Comparison of ENCODE assay signal across 14 cellular contexts in the genomic region with DNA sequence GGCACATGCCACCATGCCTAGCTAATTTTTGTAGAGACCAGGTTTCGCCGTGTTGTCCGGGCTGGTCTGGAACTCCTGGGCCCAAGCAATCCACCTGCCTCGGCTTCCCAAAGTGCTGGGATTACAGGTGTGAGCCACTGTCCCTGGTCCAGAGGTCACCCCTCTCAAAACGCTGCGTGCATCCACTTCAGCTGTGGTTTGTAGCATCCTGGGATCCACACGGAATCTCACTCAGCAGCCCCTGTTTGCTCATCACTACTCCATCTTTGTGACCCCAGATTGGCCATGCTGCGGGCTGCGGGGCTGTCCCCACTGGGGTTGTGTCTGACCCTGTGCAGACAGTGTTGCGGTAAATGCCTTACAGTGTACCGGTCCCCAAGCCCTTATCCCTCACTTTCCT. TPM values are rescaled to one million over a fixed set of nuclear protein-coding genes. Genes with fewer than 3 reads are reported as not detected.
DNase-seq lines count a peak whose midpoint lies in the region; ATAC-seq and TF ChIP-seq lines count a peak whose summit lies in the region.
"Had no signal": no experiment of that assay in that cellular context is flagged by ENCODE, and none has a peak within 500 bp of the region (broad histone marks: within the 10 kb centered on the region; RNA-seq: fewer than 3 reads in every experiment).

No MANE protein-coding gene starts in this region.

- peak overlapping the region; percentile 86 to 89 for H3K27ac ChIP-seq in tibial artery
- H3K27ac ChIP-seq: foreskin keratinocyte had no signal

- H3K9me3 ChIP-seq in mucosa of descending colon (no peaks in the 10 kb centered on the region), tibial artery (no peaks in the 10 kb centered on the region)
- H3K9me3 ChIP-seq: neutrophil had no signal

- CTCF ChIA-PET in activated naive CD4-positive, alpha-beta T cell treated with anti-CD3 and anti-CD28 coated beads, Interleukin-2, amount 10 ng/mL, durations not matched to agents 7 days and 5 days (lab: Charles Lee), result interaction anchor here (1.3 to 3.7 kb wide), 2 partner anchors 10 to 30 kb away, joined by 6 to 25 read pairs; no protein-coding TSS in a partner anchor

- intact Hi-C loops in activated T-helper 1 cell treated with anti-CD3 and anti-CD28 coated beads, Interleukin-12 subunit alpha, Interleukin-12 subunit beta, Interleukin-2, Interleukin-4 antibody, amounts not matched to agents 30 ng/mL and 10 ng/mL and 1 ng/mL, durations not matched to agents 14 hours and 24 hours and 36 hours (cut with micrococcal nuclease), result no loop called here
- intact Hi-C loops in mucosa of descending colon (cut with DNase I, micrococcal nuclease), result no loop called here
- intact Hi-C loops in tibial artery (cut with DNase I; ENCODE audit: low total_unique reads), result no loop called here

- H3K27me3 ChIP-seq in tibial artery, result no peaks in the 10 kb centered on the region
- H3K27me3 ChIP-seq: foreskin keratinocyte had no signal

- H3K36me3 ChIP-seq in mucosa of descending colon (ENCODE audit: low read depth) (no peaks in the 10 kb centered on the region), tibial artery (no peaks in the 10 kb centered on the region)
- H3K36me3 ChIP-seq: neutrophil had no signal

- no peaks in the 10 kb centered on the region for H3K9me3 Mint-ChIP-seq in activated naive CD4-positive, alpha-beta T cell treated with anti-CD3 and anti-CD28 coated beads, Interleukin-2, amount 10 ng/mL, durations not matched to agents 7 days and 5 days
- no peaks in the 10 kb centered on the region for H3K9me3 Mint-ChIP-seq in activated T-helper 1 cell treated with anti-CD3 and anti-CD28 coated beads, Interleukin-12 subunit alpha, Interleukin-12 subunit beta, Interleukin-2, Interleukin-4 antibody, amounts not matched to agents 30 ng/mL and 10 ng/mL and 1 ng/mL, durations not matched to agents 14 hours and 24 hours and 36 hours

- peak overlapping the region; percentile 87 for H3K4me3 Mint-ChIP-seq in activated naive CD4-positive, alpha-beta T cell treated with anti-CD3 and anti-CD28 coated beads, Interleukin-2, amount 10 ng/mL, durations not matched to agents 7 days and 5 days
- H3K4me3 Mint-ChIP-seq in activated T-helper 1 cell treated with anti-CD3 and anti-CD28 coated beads, Interleukin-12 subunit alpha, Interleukin-12 subunit beta, Interleukin-2, Interleukin-4 antibody, amounts not matched to agents 30 ng/mL and 10 ng/mL and 1 ng/mL, durations not matched to agents 14 hours and 24 hours and 36 hours, result peak overlapping the region; percentile 94

- H3K4me3 ChIP-seq in mucosa of descending colon (no peak overlapping the region), tibial artery (peak overlapping the region in 1 of 2 donors; percentile 84)

- DNase-seq in activated naive CD4-positive, alpha-beta T cell treated with anti-CD3 and anti-CD28 coated beads, Interleukin-2, amount 10 ng/mL, durations not matched to agents 7 days and 5 days, result no peak
- DNase-seq in activated naive CD4-positive, alpha-beta T cell (lab: John Stamatoyannopoulos, UW), result no peak
- no peak for DNase-seq in activated T-helper 1 cell treated with anti-CD3 and anti-CD28 coated beads, Interleukin-12 subunit alpha, Interleukin-12 subunit beta, Interleukin-2, Interleukin-4 antibody, amounts not matched to agents 30 ng/mL and 10 ng/mL and 1 ng/mL, durations not matched to agents 14 hours and 24 hours and 36 hours (ENCODE audit: low spot score)
- peak in 2 of 3 donors; percentile 17 to 27 for DNase-seq in mucosa of descending colon
- peak; percentile 9 to 59 for DNase-seq in tibial artery
- no peak for DNase-seq in GM13977 (ENCODE audit: low spot score)
- DNase-seq: activated CD8-positive, alpha-beta memory T cell treated with anti-CD3 and anti-CD28 coated beads for 24 hours; effector CD8-positive, alpha-beta T cell; MM.1S; NCI-H226 had no signal

- H3K36me3 Mint-ChIP-seq in activated naive CD4-positive, alpha-beta T cell treated with anti-CD3 and anti-CD28 coated beads, Interleukin-2, amount 10 ng/mL, durations not matched to agents 7 days and 5 days, result peaks cover 18% of the 10 kb centered on the region
- peaks cover 10% of the 10 kb centered on the region for H3K36me3 Mint-ChIP-seq in activated T-helper 1 cell treated with anti-CD3 and anti-CD28 coated beads, Interleukin-12 subunit alpha, Interleukin-12 subunit beta, Interleukin-2, Interleukin-4 antibody, amounts not matched to agents 30 ng/mL and 10 ng/mL and 1 ng/mL, durations not matched to agents 14 hours and 24 hours and 36 hours (ENCODE audit: low read depth)

- TF ChIP-seq CTCF in mucosa of descending colon (IDR thresholded peaks at IDR 0.05), result no peak
- no peak for TF ChIP-seq CTCF in tibial artery (IDR thresholded peaks at IDR 0.05)
- TF ChIP-seq CTCF in GM13977 (IDR thresholded peaks at IDR 0.05; ENCODE audit: extremely low read depth, insufficient read depth, missing control alignments), result no peak

- no peaks in the 10 kb centered on the region for H3K27me3 Mint-ChIP-seq in activated naive CD4-positive, alpha-beta T cell treated with anti-CD3 and anti-CD28 coated beads, Interleukin-2, amount 10 ng/mL, durations not matched to agents 7 days and 5 days
- H3K27me3 Mint-ChIP-seq in activated T-helper 1 cell treated with anti-CD3 and anti-CD28 coated beads, Interleukin-12 subunit alpha, Interleukin-12 subunit beta, Interleukin-2, Interleukin-4 antibody, amounts not matched to agents 30 ng/mL and 10 ng/mL and 1 ng/mL, durations not matched to agents 14 hours and 24 hours and 36 hours (ENCODE audit: insufficient read depth), result peaks cover 5% of the 10 kb centered on the region

- in situ Hi-C loops in GM13977 (cut with MboI; ENCODE audit: low pct_unique_long_range_greater_than_20kb, low sequenced_read_pairs, unreplicated experiment), result no loop called here

- H3K4me1 ChIP-seq in mucosa of descending colon (ENCODE audit: low read depth) (peaks cover 27% of the 10 kb centered on the region), tibial artery (peaks cover 0 to 83% (median 72%) of the 10 kb centered on the region in 4 donors)

- H3K4me1 Mint-ChIP-seq in activated naive CD4-positive, alpha-beta T cell treated with anti-CD3 and anti-CD28 coated beads, Interleukin-2, amount 10 ng/mL, durations not matched to agents 7 days and 5 days, result peaks cover 83% of the 10 kb centered on the region
- peaks cover 69% of the 10 kb centered on the region for H3K4me1 Mint-ChIP-seq in activated T-helper 1 cell treated with anti-CD3 and anti-CD28 coated beads, Interleukin-12 subunit alpha, Interleukin-12 subunit beta, Interleukin-2, Interleukin-4 antibody, amounts not matched to agents 30 ng/mL and 10 ng/mL and 1 ng/mL, durations not matched to agents 14 hours and 24 hours and 36 hours (ENCODE audit: low read depth)

- no peak for ATAC-seq in mucosa of descending colon
- no peak for ATAC-seq in GM21717 (IDR thresholded peaks at IDR 0.05; ENCODE audit: unreplicated experiment)
- ATAC-seq in GM21447 (IDR thresholded peaks at IDR 0.05; ENCODE audit: unreplicated experiment), result no peak
- ATAC-seq: foreskin keratinocyte had no signal

- H3K27ac Mint-ChIP-seq in activated naive CD4-positive, alpha-beta T cell treated with anti-CD3 and anti-CD28 coated beads, Interleukin-2, amount 10 ng/mL, durations not matched to agents 7 days and 5 days, result peak overlapping the region; percentile 39
- peak overlapping the region; percentile 64 for H3K27ac Mint-ChIP-seq in activated T-helper 1 cell treated with anti-CD3 and anti-CD28 coated beads, Interleukin-12 subunit alpha, Interleukin-12 subunit beta, Interleukin-2, Interleukin-4 antibody, amounts not matched to agents 30 ng/mL and 10 ng/mL and 1 ng/mL, durations not matched to agents 14 hours and 24 hours and 36 hours

RNA-seq across cellular contexts. Expression of a gene that starts 3.5 kb away (rescaled TPM):
- total RNA-seq in activated T-helper 1 cell treated with anti-CD3 and anti-CD28 coated beads, Interleukin-12 subunit alpha, Interleukin-12 subunit beta, Interleukin-2, Interleukin-4 antibody, amounts not matched to agents 30 ng/mL and 10 ng/mL and 1 ng/mL, durations not matched to agents 14 hours and 24 hours and 36 hours, result 11.1 and 13.4 TPM in 2 replicates
- total RNA-seq in mucosa of descending colon, result 10 to 100 TPM; 31.7 to 92.8 (median 32.0) TPM

Comparison
In these comparisons a context has a peak if more than half of its experiments do, and no peak if none do; other contexts are left out.
1. DNase-seq: peak in mucosa of descending colon (2 of 3) and tibial artery (2 of 2); none in activated naive CD4-positive, alpha-beta T cell treated with anti-CD3 and anti-CD28 coated beads, Interleukin-2, amount 10 ng/mL, durations not matched to agents 7 days and 5 days (single experiment), activated naive CD4-positive, alpha-beta T cell (0 of 4), activated T-helper 1 cell treated with anti-CD3 and anti-CD28 coated beads, Interleukin-12 subunit alpha, Interleukin-12 subunit beta, Interleukin-2, Interleukin-4 antibody, amounts not matched to agents 30 ng/mL and 10 ng/mL and 1 ng/mL, durations not matched to agents 14 hours and 24 hours and 36 hours (single experiment) and GM13977 (single experiment).